34 cellular contexts compared by ENCODE assay signal in genomic region chr6:78438135-78438534, GRCh38.
"Had no signal": no experiment of that assay in that cellular context is flagged by ENCODE, and none has a peak within 500 bp of the region (broad histone marks: within the 10 kb centered on the region; RNA-seq: fewer than 3 reads in every experiment).

No MANE protein-coding gene starts in this region.

- H3K9me3 ChIP-seq: adrenal gland, ascending aorta, body of pancreas, breast epithelium had no signal

- H3K27me3 ChIP-seq: adrenal gland, ascending aorta, body of pancreas, brain microvascular endothelial cell, breast epithelium, cardiac muscle cell had no signal

- H3K27ac ChIP-seq: adrenal gland, ascending aorta, body of pancreas, brain microvascular endothelial cell, breast epithelium, cardiac muscle cell had no signal

- ATAC-seq: activated naive CD4-positive, alpha-beta T cell treated with anti-CD3 and anti-CD28 coated beads, Interleukin-2, amount 50 U/mL, for 72 hours; activated naive CD8-positive, alpha-beta T cell treated with anti-CD3 and anti-CD28 coated beads, Interleukin-2, amount 50 U/mL, for 24 hours; activated T-cell treated with anti-CD3 and anti-CD28 coated beads, Interleukin-2, amount 50 U/mL, for 4 hours; activated T-cell treated with anti-CD3 and anti-CD28 coated beads, Interleukin-2, amount 50 U/mL, for 72 hours; activated T-helper 17 cell treated with anti-CD3 and anti-CD28 coated beads, Interleukin-2, amount 50 U/mL, for 72 hours; body of pancreas had no signal

- FAIRE-seq: astrocyte, bronchial epithelial cell had no signal

- H3K4me1 ChIP-seq: adrenal gland, ascending aorta, body of pancreas, breast epithelium had no signal

- H3K4me3 ChIP-seq: adrenal gland, ascending aorta, body of pancreas, breast epithelium, cardiac muscle cell had no signal

- DNase-seq: activated effector memory CD4-positive, alpha-beta T cell treated with anti-CD3 and anti-CD28 coated beads, Interleukin-2, amount 50 U/mL, for 16 hours; activated effector memory CD4-positive, alpha-beta T cell treated with Interleukin-2 at 50 U/mL for 16 hours; activated gamma-delta T cell; activated gamma-delta T cell treated with Interleukin-2 at 50 U/mL for 16 hours; activated naive CD4-positive, alpha-beta T cell; activated naive CD4-positive, alpha-beta T cell treated with anti-CD3 and anti-CD28 coated beads for 36 hours; activated naive CD4-positive, alpha-beta T cell treated with anti-CD3 and anti-CD28 coated beads, Interleukin-2, amount 10 ng/mL, durations not matched to agents 7 days and 5 days; activated naive CD4-positive, alpha-beta T cell treated with anti-CD3 and anti-CD28 coated beads, Interleukin-2, amount 50 U/mL, for 16 hours; activated naive CD4-positive, alpha-beta T cell treated with Interleukin-2 at 50 U/mL for 16 hours; activated naive CD8-positive, alpha-beta T cell treated with anti-CD3 and anti-CD28 coated beads for 36 hours; activated naive CD8-positive, alpha-beta T cell treated with anti-CD3 and anti-CD28 coated beads, Interleukin-2, amount 10 ng/mL, durations not matched to agents 7 days and 5 days; activated naive CD8-positive, alpha-beta T cell treated with anti-CD3 and anti-CD28 coated beads, Interleukin-2, amount 50 U/mL, for 24 hours; activated T-cell treated with anti-CD3 and anti-CD28 coated beads, Interleukin-2, amount 50 U/mL, for 1 hour; activated T-cell treated with anti-CD3 and anti-CD28 coated beads, Interleukin-2, amount 50 U/mL, for 24 hours; activated T-cell treated with anti-CD3 and anti-CD28 coated beads, Interleukin-2, amount 50 U/mL, for 4 hours; activated T-cell treated with anti-CD3 and anti-CD28 coated beads, Interleukin-2, amount 50 U/mL, for 48 hours; activated T-cell treated with anti-CD3 and anti-CD28 coated beads, Interleukin-2, amount 50 U/mL, for 72 hours; adrenal gland; amniotic stem cell; amygdala; anterior cingulate cortex; aorta; body of pancreas; brain microvascular endothelial cell; caudate nucleus; central memory CD4-positive, alpha-beta T cell; cerebellar nuclear complex had no signal

- H3K36me3 ChIP-seq: adrenal gland, ascending aorta, brain microvascular endothelial cell, breast epithelium, cardiac muscle cell had no signal
